1 cellular context compared by ENCODE assay signal in the genomic region with DNA sequence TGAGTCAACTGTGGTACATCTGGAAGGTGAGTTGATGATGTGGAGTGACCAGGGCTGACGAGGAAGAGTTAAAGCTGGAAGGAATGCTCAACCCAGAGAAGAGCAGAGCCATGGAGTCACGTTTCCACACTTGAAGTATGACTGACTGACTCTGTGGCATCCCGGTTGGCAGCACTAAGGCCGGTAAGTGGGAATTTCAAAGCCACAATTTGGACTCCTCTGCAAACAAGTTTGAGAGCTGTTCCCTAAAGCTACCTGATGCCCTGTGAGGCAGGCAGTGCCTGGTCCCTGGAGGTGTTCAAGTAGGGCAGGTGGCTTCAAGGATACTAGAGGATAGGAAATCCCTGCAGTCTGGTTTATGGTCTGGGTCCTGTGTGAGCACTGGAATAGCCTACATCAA.
TF ChIP-seq lines count a peak whose summit lies in the region.

No MANE protein-coding gene starts in this region.

TF ChIP-seq in HepG2, 621 proteins besides CTCF, POLR2A, EP300 and RAD21 (continued from another document):
- TF ChIP-seq GLI4 (CRISPR knock-in tag; IDR thresholded peaks at IDR 0.05; ENCODE audit: borderline replicate concordance) (no peak), ZBTB1 (CRISPR knock-in tag; IDR thresholded peaks at IDR 0.05; ENCODE audit: borderline replicate concordance) (no peak), ZNF552 (CRISPR knock-in tag; IDR thresholded peaks at IDR 0.05; ENCODE audit: borderline replicate concordance) (0 out of 2 replicates have a peak, but pooled peaks have one; percentile 13), LCORL (IDR thresholded peaks at IDR 0.05) (no peak), LCORL (CRISPR knock-in tag; IDR thresholded peaks at IDR 0.05) (0 out of 2 replicates have a peak, but pooled peaks have one; percentile 13), FOSL2 (CRISPR knock-in tag; IDR thresholded peaks at IDR 0.05) (no peak), ZNF274 (CRISPR knock-in tag; IDR thresholded peaks at IDR 0.05) (no peak), NCOA1 (CRISPR knock-in tag; IDR thresholded peaks at IDR 0.05) (0 out of 2 replicates have a peak, but pooled peaks have one; percentile 6), IKZF4 (CRISPR knock-in tag; IDR thresholded peaks at IDR 0.05; ENCODE audit: borderline replicate concordance, low read depth, not compliant biosample characterization) (no peak), ZNF607 (CRISPR knock-in tag; IDR thresholded peaks at IDR 0.05; ENCODE audit: borderline replicate concordance) (peak; percentile 5; the same call in 1 of the 2 replicates), ZNF558 (CRISPR knock-in tag; IDR thresholded peaks at IDR 0.05; ENCODE audit: borderline replicate concordance) (0 out of 2 replicates have a peak, but pooled peaks have one; percentile 52), ISL2 (CRISPR knock-in tag; IDR thresholded peaks at IDR 0.05) (no peak), HOXA7 (CRISPR knock-in tag; IDR thresholded peaks at IDR 0.05) (no peak), ZNF160 (CRISPR knock-in tag; IDR thresholded peaks at IDR 0.05) (0 out of 2 replicates have a peak, but pooled peaks have one; percentile 0), ZNF746 (CRISPR knock-in tag; IDR thresholded peaks at IDR 0.05) (0 out of 2 replicates have a peak, but pooled peaks have one; percentile 2), RFX1 (IDR thresholded peaks at IDR 0.05) (no peak), MLX (CRISPR knock-in tag; IDR thresholded peaks at IDR 0.05) (no peak), SIX4 (CRISPR knock-in tag; IDR thresholded peaks at IDR 0.05) (no peak), ZNF619 (CRISPR knock-in tag; IDR thresholded peaks at IDR 0.05) (0 out of 2 replicates have a peak, but pooled peaks have one; percentile 8), ZSCAN21 (CRISPR knock-in tag; IDR thresholded peaks at IDR 0.05; ENCODE audit: borderline replicate concordance) (no peak), SRSF1 (optimal IDR thresholded peaks at IDR 0.05; ENCODE audit: low read depth, low read length) (no peak), ZNF556 (CRISPR knock-in tag; IDR thresholded peaks at IDR 0.05; ENCODE audit: borderline replicate concordance) (no peak), NR2F2 (IDR thresholded peaks at IDR 0.05; ENCODE audit: borderline replicate concordance, low read depth) (no peak), ZNF44 (CRISPR knock-in tag; IDR thresholded peaks at IDR 0.05) (no peak), ZNF510 (CRISPR knock-in tag; IDR thresholded peaks at IDR 0.05; ENCODE audit: low read depth) (no peak), ZKSCAN5 (CRISPR knock-in tag; IDR thresholded peaks at IDR 0.05) (no peak)
- TF ChIP-seq, protein P1, sequence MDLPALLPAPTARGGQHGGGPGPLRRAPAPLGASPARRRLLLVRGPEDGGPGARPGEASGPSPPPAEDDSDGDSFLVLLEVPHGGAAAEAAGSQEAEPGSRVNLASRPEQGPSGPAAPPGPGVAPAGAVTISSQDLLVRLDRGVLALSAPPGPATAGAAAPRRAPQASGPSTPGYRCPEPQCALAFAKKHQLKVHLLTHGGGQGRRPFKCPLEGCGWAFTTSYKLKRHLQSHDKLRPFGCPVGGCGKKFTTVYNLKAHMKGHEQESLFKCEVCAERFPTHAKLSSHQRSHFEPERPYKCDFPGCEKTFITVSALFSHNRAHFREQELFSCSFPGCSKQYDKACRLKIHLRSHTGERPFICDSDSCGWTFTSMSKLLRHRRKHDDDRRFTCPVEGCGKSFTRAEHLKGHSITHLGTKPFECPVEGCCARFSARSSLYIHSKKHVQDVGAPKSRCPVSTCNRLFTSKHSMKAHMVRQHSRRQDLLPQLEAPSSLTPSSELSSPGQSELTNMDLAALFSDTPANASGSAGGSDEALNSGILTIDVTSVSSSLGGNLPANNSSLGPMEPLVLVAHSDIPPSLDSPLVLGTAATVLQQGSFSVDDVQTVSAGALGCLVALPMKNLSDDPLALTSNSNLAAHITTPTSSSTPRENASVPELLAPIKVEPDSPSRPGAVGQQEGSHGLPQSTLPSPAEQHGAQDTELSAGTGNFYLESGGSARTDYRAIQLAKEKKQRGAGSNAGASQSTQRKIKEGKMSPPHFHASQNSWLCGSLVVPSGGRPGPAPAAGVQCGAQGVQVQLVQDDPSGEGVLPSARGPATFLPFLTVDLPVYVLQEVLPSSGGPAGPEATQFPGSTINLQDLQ (CRISPR knock-in tag; IDR thresholded peaks at IDR 0.05): 0 out of 2 replicates have a peak, but pooled peaks have one; percentile 14
- TF ChIP-seq, protein P2, sequence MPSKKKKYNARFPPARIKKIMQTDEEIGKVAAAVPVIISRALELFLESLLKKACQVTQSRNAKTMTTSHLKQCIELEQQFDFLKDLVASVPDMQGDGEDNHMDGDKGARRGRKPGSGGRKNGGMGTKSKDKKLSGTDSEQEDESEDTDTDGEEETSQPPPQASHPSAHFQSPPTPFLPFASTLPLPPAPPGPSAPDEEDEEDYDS (CRISPR knock-in tag; IDR thresholded peaks at IDR 0.05): no peak
TF ChIP-seq in HepG2: peak in this region for 12.
